Comparison of ENCODE assay signal across 1 cellular context in the genomic region with DNA sequence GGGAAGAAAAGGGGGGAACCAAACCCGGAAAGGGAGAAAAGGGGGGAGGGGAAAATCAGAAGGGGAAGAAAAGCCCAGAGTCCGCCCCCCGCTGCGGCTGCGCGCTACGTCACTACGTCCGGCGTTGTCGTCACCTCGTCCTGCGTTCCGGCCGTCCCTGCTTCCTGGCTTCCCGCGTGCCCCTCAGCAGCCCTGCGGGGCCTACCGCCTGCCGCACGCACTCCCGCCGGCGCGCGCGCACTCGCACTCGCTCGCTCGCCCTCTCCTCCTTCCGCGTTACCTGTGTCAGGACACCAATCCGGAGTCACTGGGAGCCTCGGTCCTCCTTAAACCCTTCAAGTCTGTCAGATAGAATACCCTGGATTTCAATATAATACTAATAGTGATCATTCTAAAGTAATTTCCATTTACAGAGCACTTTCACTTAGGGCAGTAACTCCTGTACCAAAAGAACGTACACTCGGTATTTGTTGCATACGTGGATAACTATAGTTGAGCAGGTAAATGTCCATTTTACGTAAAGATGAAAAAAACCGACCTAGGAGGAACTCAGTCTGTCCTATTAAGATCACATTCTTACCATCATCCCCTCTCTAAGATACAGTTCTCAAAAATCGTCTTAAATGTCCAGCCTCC.
A peak's percentile ranks its signal among the peaks of the same experiment; 100 is the strongest.
TF ChIP-seq lines count a peak whose summit lies in the region.

A gene (minus strand): TSS at position 113 of the 636 bp plus-strand sequence. CDS start 120,615 bp downstream, outside the sequence.

TF ChIP-seq in HepG2, 621 proteins besides CTCF, POLR2A, EP300 and RAD21 (continued from another document and continues in another):
- TF ChIP-seq, protein P1, sequence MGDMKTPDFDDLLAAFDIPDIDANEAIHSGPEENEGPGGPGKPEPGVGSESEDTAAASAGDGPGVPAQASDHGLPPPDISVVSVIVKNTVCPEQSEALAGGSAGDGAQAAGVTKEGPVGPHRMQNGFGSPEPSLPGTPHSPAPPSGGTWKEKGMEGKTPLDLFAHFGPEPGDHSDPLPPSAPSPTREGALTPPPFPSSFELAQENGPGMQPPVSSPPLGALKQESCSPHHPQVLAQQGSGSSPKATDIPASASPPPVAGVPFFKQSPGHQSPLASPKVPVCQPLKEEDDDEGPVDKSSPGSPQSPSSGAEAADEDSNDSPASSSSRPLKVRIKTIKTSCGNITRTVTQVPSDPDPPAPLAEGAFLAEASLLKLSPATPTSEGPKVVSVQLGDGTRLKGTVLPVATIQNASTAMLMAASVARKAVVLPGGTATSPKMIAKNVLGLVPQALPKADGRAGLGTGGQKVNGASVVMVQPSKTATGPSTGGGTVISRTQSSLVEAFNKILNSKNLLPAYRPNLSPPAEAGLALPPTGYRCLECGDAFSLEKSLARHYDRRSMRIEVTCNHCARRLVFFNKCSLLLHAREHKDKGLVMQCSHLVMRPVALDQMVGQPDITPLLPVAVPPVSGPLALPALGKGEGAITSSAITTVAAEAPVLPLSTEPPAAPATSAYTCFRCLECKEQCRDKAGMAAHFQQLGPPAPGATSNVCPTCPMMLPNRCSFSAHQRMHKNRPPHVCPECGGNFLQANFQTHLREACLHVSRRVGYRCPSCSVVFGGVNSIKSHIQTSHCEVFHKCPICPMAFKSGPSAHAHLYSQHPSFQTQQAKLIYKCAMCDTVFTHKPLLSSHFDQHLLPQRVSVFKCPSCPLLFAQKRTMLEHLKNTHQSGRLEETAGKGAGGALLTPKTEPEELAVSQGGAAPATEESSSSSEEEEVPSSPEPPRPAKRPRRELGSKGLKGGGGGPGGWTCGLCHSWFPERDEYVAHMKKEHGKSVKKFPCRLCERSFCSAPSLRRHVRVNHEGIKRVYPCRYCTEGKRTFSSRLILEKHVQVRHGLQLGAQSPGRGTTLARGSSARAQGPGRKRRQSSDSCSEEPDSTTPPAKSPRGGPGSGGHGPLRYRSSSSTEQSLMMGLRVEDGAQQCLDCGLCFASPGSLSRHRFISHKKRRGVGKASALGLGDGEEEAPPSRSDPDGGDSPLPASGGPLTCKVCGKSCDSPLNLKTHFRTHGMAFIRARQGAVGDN (CRISPR knock-in tag; IDR thresholded peaks at IDR 0.05), result peak; percentile 99
- no peak for TF ChIP-seq MBD4 (IDR thresholded peaks at IDR 0.05; ENCODE audit: borderline replicate concordance, low read length)
- TF ChIP-seq ZNF883 (CRISPR knock-in tag; IDR thresholded peaks at IDR 0.05; ENCODE audit: not compliant biosample characterization), result no peak
- TF ChIP-seq ZNF235 (CRISPR knock-in tag; IDR thresholded peaks at IDR 0.05; ENCODE audit: borderline replicate concordance), result no peak
- TF ChIP-seq ZNF224 (CRISPR knock-in tag; IDR thresholded peaks at IDR 0.05), result peak; percentile 33; the same call in 1 of the 2 replicates
- peak; percentile 23; the same call in 1 of the 2 replicates for TF ChIP-seq SMYD3 (CRISPR knock-in tag; IDR thresholded peaks at IDR 0.05)
- TF ChIP-seq, protein P2, sequence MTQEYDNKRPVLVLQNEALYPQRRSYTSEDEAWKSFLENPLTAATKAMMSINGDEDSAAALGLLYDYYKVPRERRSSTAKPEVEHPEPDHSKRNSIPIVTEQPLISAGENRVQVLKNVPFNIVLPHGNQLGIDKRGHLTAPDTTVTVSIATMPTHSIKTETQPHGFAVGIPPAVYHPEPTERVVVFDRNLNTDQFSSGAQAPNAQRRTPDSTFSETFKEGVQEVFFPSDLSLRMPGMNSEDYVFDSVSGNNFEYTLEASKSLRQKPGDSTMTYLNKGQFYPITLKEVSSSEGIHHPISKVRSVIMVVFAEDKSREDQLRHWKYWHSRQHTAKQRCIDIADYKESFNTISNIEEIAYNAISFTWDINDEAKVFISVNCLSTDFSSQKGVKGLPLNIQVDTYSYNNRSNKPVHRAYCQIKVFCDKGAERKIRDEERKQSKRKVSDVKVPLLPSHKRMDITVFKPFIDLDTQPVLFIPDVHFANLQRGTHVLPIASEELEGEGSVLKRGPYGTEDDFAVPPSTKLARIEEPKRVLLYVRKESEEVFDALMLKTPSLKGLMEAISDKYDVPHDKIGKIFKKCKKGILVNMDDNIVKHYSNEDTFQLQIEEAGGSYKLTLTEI (CRISPR knock-in tag; conservative IDR thresholded peaks at IDR 0.05), result no peak
- peak; percentile 50 for TF ChIP-seq FOXA3 (CRISPR knock-in tag; IDR thresholded peaks at IDR 0.05)
- no peak for TF ChIP-seq TOPORS (CRISPR knock-in tag; IDR thresholded peaks at IDR 0.05)
- no peak; the same call in 1 of the 2 replicates for TF ChIP-seq ZNF556 (CRISPR knock-in tag; IDR thresholded peaks at IDR 0.05; ENCODE audit: borderline replicate concordance)
- no peak for TF ChIP-seq SNAI1 (CRISPR knock-in tag; IDR thresholded peaks at IDR 0.05; ENCODE audit: borderline replicate concordance)
- TF ChIP-seq, protein P3, sequence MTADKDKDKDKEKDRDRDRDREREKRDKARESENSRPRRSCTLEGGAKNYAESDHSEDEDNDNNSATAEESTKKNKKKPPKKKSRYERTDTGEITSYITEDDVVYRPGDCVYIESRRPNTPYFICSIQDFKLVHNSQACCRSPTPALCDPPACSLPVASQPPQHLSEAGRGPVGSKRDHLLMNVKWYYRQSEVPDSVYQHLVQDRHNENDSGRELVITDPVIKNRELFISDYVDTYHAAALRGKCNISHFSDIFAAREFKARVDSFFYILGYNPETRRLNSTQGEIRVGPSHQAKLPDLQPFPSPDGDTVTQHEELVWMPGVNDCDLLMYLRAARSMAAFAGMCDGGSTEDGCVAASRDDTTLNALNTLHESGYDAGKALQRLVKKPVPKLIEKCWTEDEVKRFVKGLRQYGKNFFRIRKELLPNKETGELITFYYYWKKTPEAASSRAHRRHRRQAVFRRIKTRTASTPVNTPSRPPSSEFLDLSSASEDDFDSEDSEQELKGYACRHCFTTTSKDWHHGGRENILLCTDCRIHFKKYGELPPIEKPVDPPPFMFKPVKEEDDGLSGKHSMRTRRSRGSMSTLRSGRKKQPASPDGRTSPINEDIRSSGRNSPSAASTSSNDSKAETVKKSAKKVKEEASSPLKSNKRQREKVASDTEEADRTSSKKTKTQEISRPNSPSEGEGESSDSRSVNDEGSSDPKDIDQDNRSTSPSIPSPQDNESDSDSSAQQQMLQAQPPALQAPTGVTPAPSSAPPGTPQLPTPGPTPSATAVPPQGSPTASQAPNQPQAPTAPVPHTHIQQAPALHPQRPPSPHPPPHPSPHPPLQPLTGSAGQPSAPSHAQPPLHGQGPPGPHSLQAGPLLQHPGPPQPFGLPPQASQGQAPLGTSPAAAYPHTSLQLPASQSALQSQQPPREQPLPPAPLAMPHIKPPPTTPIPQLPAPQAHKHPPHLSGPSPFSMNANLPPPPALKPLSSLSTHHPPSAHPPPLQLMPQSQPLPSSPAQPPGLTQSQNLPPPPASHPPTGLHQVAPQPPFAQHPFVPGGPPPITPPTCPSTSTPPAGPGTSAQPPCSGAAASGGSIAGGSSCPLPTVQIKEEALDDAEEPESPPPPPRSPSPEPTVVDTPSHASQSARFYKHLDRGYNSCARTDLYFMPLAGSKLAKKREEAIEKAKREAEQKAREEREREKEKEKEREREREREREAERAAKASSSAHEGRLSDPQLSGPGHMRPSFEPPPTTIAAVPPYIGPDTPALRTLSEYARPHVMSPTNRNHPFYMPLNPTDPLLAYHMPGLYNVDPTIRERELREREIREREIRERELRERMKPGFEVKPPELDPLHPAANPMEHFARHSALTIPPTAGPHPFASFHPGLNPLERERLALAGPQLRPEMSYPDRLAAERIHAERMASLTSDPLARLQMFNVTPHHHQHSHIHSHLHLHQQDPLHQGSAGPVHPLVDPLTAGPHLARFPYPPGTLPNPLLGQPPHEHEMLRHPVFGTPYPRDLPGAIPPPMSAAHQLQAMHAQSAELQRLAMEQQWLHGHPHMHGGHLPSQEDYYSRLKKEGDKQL (CRISPR knock-in tag; IDR thresholded peaks at IDR 0.05; ENCODE audit: low read depth), result peak; percentile 36; the same call in 1 of the 2 replicates
- TF ChIP-seq CHD2 (IDR thresholded peaks at IDR 0.05; ENCODE audit: low read depth, low read length), result no peak; the same call in 1 of the 2 replicates
- no peak for TF ChIP-seq ISX (CRISPR knock-in tag; conservative IDR thresholded peaks at IDR 0.05)
- no peak for TF ChIP-seq MZF1 (CRISPR knock-in tag; IDR thresholded peaks at IDR 0.05; ENCODE audit: borderline replicate concordance)
- TF ChIP-seq, protein P4, sequence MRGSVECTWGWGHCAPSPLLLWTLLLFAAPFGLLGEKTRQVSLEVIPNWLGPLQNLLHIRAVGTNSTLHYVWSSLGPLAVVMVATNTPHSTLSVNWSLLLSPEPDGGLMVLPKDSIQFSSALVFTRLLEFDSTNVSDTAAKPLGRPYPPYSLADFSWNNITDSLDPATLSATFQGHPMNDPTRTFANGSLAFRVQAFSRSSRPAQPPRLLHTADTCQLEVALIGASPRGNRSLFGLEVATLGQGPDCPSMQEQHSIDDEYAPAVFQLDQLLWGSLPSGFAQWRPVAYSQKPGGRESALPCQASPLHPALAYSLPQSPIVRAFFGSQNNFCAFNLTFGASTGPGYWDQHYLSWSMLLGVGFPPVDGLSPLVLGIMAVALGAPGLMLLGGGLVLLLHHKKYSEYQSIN (CRISPR knock-in tag; IDR thresholded peaks at IDR 0.05; ENCODE audit: borderline replicate concordance), result no peak
- TF ChIP-seq, protein P5, sequence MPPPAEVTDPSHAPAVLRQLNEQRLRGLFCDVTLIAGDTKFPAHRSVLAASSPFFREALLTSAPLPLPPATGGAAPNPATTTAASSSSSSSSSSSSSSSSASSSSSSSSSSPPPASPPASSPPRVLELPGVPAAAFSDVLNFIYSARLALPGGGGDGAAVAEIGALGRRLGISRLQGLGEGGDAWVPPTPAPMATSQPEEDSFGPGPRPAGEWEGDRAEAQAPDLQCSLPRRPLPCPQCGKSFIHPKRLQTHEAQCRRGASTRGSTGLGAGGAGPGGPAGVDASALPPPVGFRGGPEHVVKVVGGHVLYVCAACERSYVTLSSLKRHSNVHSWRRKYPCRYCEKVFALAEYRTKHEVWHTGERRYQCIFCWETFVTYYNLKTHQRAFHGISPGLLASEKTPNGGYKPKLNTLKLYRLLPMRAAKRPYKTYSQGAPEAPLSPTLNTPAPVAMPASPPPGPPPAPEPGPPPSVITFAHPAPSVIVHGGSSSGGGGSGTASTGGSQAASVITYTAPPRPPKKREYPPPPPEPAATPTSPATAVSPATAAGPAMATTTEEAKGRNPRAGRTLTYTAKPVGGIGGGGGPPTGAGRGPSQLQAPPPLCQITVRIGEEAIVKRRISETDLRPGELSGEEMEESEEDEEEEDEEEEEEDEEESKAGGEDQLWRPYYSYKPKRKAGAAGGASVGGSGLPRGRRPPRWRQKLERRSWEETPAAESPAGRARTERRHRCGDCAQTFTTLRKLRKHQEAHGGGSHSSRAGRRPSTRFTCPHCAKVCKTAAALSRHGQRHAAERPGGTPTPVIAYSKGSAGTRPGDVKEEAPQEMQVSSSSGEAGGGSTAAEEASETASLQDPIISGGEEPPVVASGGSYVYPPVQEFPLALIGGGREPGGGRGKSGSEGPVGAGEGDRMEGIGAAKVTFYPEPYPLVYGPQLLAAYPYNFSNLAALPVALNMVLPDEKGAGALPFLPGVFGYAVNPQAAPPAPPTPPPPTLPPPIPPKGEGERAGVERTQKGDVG (CRISPR knock-in tag; IDR thresholded peaks at IDR 0.05; ENCODE audit: borderline replicate concordance), result peak; percentile 68; the same call in 1 of the 2 replicates
- TF ChIP-seq MAFK (conservative IDR thresholded peaks at IDR 0.05 in 1 of 2, IDR thresholded peaks at IDR 0.05 in 1 of 2; ENCODE audit: low read length in 2 of 2), result no peak
- TF ChIP-seq MYC (CRISPR knock-in tag; IDR thresholded peaks at IDR 0.05; ENCODE audit: borderline replicate concordance), result peak; percentile 95
- TF ChIP-seq, protein P6, sequence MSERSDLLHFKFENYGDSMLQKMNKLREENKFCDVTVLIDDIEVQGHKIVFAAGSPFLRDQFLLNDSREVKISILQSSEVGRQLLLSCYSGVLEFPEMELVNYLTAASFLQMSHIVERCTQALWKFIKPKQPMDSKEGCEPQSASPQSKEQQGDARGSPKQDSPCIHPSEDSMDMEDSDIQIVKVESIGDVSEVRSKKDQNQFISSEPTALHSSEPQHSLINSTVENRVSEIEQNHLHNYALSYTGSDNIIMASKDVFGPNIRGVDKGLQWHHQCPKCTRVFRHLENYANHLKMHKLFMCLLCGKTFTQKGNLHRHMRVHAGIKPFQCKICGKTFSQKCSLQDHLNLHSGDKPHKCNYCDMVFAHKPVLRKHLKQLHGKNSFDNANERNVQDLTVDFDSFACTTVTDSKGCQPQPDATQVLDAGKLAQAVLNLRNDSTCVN (CRISPR knock-in tag; IDR thresholded peaks at IDR 0.05; ENCODE audit: borderline replicate concordance), result peak; percentile 57; the same call in 1 of the 2 replicates
- TF ChIP-seq WIZ (CRISPR knock-in tag; IDR thresholded peaks at IDR 0.05), result no peak
- peak; percentile 91 for TF ChIP-seq SAP130 (CRISPR knock-in tag; IDR thresholded peaks at IDR 0.05; ENCODE audit: low read depth)
- TF ChIP-seq HDAC2 (CRISPR knock-in tag; IDR thresholded peaks at IDR 0.05), result peak; percentile 41; the same call in 1 of the 2 replicates
- TF ChIP-seq, protein P7, sequence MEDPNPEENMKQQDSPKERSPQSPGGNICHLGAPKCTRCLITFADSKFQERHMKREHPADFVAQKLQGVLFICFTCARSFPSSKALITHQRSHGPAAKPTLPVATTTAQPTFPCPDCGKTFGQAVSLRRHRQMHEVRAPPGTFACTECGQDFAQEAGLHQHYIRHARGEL (CRISPR knock-in tag; IDR thresholded peaks at IDR 0.05), result no peak
- TF ChIP-seq, protein P8, sequence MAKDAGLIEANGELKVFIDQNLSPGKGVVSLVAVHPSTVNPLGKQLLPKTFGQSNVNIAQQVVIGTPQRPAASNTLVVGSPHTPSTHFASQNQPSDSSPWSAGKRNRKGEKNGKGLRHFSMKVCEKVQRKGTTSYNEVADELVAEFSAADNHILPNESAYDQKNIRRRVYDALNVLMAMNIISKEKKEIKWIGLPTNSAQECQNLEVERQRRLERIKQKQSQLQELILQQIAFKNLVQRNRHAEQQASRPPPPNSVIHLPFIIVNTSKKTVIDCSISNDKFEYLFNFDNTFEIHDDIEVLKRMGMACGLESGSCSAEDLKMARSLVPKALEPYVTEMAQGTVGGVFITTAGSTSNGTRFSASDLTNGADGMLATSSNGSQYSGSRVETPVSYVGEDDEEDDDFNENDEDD (CRISPR knock-in tag; IDR thresholded peaks at IDR 0.05; ENCODE audit: borderline replicate concordance), result peak; percentile 94
- TF ChIP-seq, protein P9, sequence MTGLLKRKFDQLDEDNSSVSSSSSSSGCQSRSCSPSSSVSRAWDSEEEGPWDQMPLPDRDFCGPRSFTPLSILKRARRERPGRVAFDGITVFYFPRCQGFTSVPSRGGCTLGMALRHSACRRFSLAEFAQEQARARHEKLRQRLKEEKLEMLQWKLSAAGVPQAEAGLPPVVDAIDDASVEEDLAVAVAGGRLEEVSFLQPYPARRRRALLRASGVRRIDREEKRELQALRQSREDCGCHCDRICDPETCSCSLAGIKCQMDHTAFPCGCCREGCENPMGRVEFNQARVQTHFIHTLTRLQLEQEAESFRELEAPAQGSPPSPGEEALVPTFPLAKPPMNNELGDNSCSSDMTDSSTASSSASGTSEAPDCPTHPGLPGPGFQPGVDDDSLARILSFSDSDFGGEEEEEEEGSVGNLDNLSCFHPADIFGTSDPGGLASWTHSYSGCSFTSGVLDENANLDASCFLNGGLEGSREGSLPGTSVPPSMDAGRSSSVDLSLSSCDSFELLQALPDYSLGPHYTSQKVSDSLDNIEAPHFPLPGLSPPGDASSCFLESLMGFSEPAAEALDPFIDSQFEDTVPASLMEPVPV (CRISPR knock-in tag; IDR thresholded peaks at IDR 0.05), result 0 out of 2 replicates have a peak, but pooled peaks have one; percentile 64
- peak; percentile 89; the same call in 1 of the 2 replicates for TF ChIP-seq ZNF232 (CRISPR knock-in tag; IDR thresholded peaks at IDR 0.05; ENCODE audit: borderline replicate concordance)
